14 cellular contexts compared by ENCODE assay signal in the genomic region with DNA sequence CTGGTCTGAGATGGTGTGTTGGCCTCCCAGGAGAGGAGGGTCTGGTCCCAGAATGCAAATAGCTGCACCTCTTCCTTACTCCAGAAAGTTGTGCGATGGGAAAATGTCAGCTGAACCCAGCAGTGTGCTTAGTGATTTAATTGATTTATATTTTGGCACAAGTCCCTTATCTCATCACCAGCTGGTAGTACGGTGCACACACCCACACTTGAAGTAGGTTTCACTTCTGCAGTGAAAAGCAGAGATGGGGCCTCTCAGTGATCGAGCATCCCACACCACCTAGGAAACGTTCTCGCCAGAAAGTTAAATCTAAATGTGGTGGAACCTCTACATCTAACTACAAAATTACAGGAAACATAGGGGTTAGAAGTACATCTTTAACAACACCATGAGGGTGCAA.
DNase-seq lines count a peak whose midpoint lies in the region; ATAC-seq and TF ChIP-seq lines count a peak whose summit lies in the region.
"Had no signal": no experiment of that assay in that cellular context is flagged by ENCODE, and none has a peak within 500 bp of the region (broad histone marks: within the 10 kb centered on the region; RNA-seq: fewer than 3 reads in every experiment).

No MANE protein-coding gene starts in this region.

- H3K36me3 Mint-ChIP-seq in WTC11 (peaks cover 39% of the 10 kb centered on the region), T-cell (peaks cover 48% of the 10 kb centered on the region)

- no peak for TF ChIP-seq CTCF in WTC11 (IDR thresholded peaks at IDR 0.05)

- ATAC-seq in GM18519 (IDR thresholded peaks at IDR 0.05; ENCODE audit: low FRiP score, unreplicated experiment) (peak; percentile 89), GM21526 (IDR thresholded peaks at IDR 0.05; ENCODE audit: low FRiP score, unreplicated experiment) (peak; percentile 95), HG03108 (IDR thresholded peaks at IDR 0.05; ENCODE audit: unreplicated experiment) (peak; percentile 61), WTC11 (no peak), T-cell (replicated peaks in 1 of 4) (no peak), HG03175 (IDR thresholded peaks at IDR 0.05; ENCODE audit: unreplicated experiment) (no peak)
- ATAC-seq: gastrocnemius medialis, GM23338 had no signal

- H3K9me3 Mint-ChIP-seq in WTC11, result no peaks in the 10 kb centered on the region
- no peaks in the 10 kb centered on the region for H3K9me3 Mint-ChIP-seq in T-cell
- H3K9me3 Mint-ChIP-seq: CD4-positive, alpha-beta memory T cell; GM23338 had no signal

- H3K4me3 Mint-ChIP-seq in WTC11, result no peak overlapping the region
- H3K4me3 Mint-ChIP-seq in T-cell, result no peak overlapping the region
- H3K4me3 Mint-ChIP-seq: CD4-positive, alpha-beta memory T cell; GM23338 had no signal

- POLR2A ChIA-PET in WTC11 (lab: Charles Lee), result no interaction called here
- POLR2A ChIA-PET in T-cell (lab: Charles Lee), result no interaction called here

- CTCF ChIA-PET in WTC11 (lab: Charles Lee), result no interaction called here
- CTCF ChIA-PET in T-cell (lab: Charles Lee), result interaction anchor here in 1 of 2 donors (1.2 kb wide), 1 partner anchor 55 kb away, joined by 3 read pairs; no protein-coding TSS in a partner anchor

- H3K27ac Mint-ChIP-seq in WTC11 (peak overlapping the region; percentile 80), T-cell (no peak overlapping the region)

- no peaks in the 10 kb centered on the region for H3K27me3 Mint-ChIP-seq in WTC11 (ENCODE audit: low read depth)
- H3K27me3 Mint-ChIP-seq in T-cell, result no peaks in the 10 kb centered on the region
- H3K27me3 Mint-ChIP-seq: CD4-positive, alpha-beta memory T cell had no signal

- H3K4me1 Mint-ChIP-seq in WTC11 (no peaks in the 10 kb centered on the region), T-cell (no peaks in the 10 kb centered on the region)
- H3K4me1 Mint-ChIP-seq: CD4-positive, alpha-beta memory T cell had no signal

- no peak for DNase-seq in WTC11 (ENCODE audit: low spot score)
- no peak for DNase-seq in T-cell
- no peak for DNase-seq in NCI-H1417 (lab: John Stamatoyannopoulos, UW)
- DNase-seq in NCI-H510A (lab: John Stamatoyannopoulos, UW), result no peak
- DNase-seq: CD4-positive, alpha-beta memory T cell; gastrocnemius medialis; NCI-H2081; Peyer's patch; stimulated activated CD4-positive, alpha-beta T cell treated with anti-CD3 and anti-CD28 coated beads, Interleukin-12 subunit alpha, Interleukin-12 subunit beta, amount 100 ng/mL, for 4 hours had no signal

TF ChIP-seq in WTC11, 78 proteins besides CTCF, POLR2A, EP300 and RAD21:
- TF ChIP-seq, protein P1, sequence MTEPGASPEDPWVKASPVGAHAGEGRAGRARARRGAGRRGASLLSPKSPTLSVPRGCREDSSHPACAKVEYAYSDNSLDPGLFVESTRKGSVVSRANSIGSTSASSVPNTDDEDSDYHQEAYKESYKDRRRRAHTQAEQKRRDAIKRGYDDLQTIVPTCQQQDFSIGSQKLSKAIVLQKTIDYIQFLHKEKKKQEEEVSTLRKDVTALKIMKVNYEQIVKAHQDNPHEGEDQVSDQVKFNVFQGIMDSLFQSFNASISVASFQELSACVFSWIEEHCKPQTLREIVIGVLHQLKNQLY (CRISPR knock-in tag; IDR thresholded peaks at IDR 0.05), result no peak
- TF ChIP-seq SMAD3 (CRISPR knock-in tag; IDR thresholded peaks at IDR 0.05; ENCODE audit: borderline replicate concordance) (no peak), KAT7 (CRISPR knock-in tag; IDR thresholded peaks at IDR 0.05; ENCODE audit: borderline replicate concordance) (no peak), MYBL2 (CRISPR knock-in tag; IDR thresholded peaks at IDR 0.05) (no peak), EMX1 (CRISPR knock-in tag; IDR thresholded peaks at IDR 0.05) (no peak), TEAD1 (CRISPR knock-in tag; IDR thresholded peaks at IDR 0.05) (no peak), NR1H2 (CRISPR knock-in tag; IDR thresholded peaks at IDR 0.05) (no peak)
- TF ChIP-seq, protein P2, sequence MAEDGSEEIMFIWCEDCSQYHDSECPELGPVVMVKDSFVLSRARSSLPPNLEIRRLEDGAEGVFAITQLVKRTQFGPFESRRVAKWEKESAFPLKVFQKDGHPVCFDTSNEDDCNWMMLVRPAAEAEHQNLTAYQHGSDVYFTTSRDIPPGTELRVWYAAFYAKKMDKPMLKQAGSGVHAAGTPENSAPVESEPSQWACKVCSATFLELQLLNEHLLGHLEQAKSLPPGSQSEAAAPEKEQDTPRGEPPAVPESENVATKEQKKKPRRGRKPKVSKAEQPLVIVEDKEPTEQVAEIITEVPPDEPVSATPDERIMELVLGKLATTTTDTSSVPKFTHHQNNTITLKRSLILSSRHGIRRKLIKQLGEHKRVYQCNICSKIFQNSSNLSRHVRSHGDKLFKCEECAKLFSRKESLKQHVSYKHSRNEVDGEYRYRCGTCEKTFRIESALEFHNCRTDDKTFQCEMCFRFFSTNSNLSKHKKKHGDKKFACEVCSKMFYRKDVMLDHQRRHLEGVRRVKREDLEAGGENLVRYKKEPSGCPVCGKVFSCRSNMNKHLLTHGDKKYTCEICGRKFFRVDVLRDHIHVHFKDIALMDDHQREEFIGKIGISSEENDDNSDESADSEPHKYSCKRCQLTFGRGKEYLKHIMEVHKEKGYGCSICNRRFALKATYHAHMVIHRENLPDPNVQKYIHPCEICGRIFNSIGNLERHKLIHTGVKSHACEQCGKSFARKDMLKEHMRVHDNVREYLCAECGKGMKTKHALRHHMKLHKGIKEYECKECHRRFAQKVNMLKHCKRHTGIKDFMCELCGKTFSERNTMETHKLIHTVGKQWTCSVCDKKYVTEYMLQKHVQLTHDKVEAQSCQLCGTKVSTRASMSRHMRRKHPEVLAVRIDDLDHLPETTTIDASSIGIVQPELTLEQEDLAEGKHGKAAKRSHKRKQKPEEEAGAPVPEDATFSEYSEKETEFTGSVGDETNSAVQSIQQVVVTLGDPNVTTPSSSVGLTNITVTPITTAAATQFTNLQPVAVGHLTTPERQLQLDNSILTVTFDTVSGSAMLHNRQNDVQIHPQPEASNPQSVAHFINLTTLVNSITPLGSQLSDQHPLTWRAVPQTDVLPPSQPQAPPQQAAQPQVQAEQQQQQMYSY (CRISPR knock-in tag; IDR thresholded peaks at IDR 0.05), result no peak
TF ChIP-seq in WTC11: peak in this region for 0.

Comparison
In these comparisons a context has a peak if more than half of its experiments do, and no peak if none do; other contexts are left out.
1. ATAC-seq: peak in GM18519 (single experiment), GM21526 (single experiment) and HG03108 (single experiment); none in WTC11 (single experiment), T-cell (0 of 4) and HG03175 (single experiment).